ENCODE assay signal across 19 cellular contexts in the genomic region with DNA sequence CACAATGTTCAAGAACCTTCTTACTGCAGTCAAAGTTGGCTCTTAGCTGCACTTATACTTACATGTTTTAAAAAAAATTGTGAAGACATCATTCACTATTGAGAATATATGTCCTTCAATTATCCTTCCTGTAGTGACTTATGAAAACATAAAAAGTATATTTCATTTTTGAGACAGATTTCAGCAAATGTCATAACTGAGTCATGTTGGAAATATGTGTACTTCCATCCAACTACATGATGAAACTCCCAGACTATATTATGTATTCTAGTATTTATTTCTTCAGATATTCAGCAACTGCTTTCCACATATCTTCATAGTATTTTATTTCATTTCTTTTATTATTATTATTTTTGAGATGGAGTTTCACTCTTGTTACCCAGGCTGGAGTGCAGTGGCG.
DNase-seq lines count a peak whose midpoint lies in the region; ATAC-seq lines count a peak whose summit lies in the region.
"Had no signal": no experiment of that assay in that cellular context is flagged by ENCODE, and none has a peak within 500 bp of the region (broad histone marks: within the 10 kb centered on the region; RNA-seq: fewer than 3 reads in every experiment).

No MANE protein-coding gene starts in this region.

- no peaks in the 10 kb centered on the region for H3K9me3 ChIP-seq in right cardiac atrium (ENCODE audit: control insufficient read depth, low read length)

- ATAC-seq in right cardiac atrium, result no peak

- intact Hi-C loops in right cardiac atrium (cut with DNase I), result no loop called here

- no peaks in the 10 kb centered on the region for H3K4me1 ChIP-seq in right cardiac atrium (ENCODE audit: control insufficient read depth, insufficient read depth, low read length)

- no peaks in the 10 kb centered on the region for H3K27me3 ChIP-seq in right cardiac atrium (ENCODE audit: control insufficient read depth, insufficient read depth)

- H3K27ac ChIP-seq in right cardiac atrium (ENCODE audit: low read length), result no peak overlapping the region

- DNase-seq in A172 (ENCODE audit: low spot score) (peak; percentile 21), HS-5 (ENCODE audit: low read depth) (peak; percentile 47), amniotic epithelial cell (ENCODE audit: low read depth) (peak; percentile 74), fibroblast of the conjunctiva (ENCODE audit: low read depth) (peak; percentile 61), GF-D8 (lab: John Stamatoyannopoulos, UW) (no peak), ACHN (no peak), middle frontal gyrus (ENCODE audit: extremely low spot score, low spot score) (no peak), right cardiac atrium (no peak)
- DNase-seq: activated B cell treated with CpG ODN at 0.5 μM for 24 hours; activated naive CD8-positive, alpha-beta T cell treated with anti-CD3 and anti-CD28 coated beads, Interleukin-2, amount 10 ng/mL, durations not matched to agents 7 days and 5 days; caudate nucleus; CD4-positive, alpha-beta T cell; DMS79; left cardiac atrium; midbrain; NCI-H1930; retina; SHP77; stimulated activated naive CD4-positive, alpha-beta T cell had no signal

- H3K4me3 ChIP-seq in right cardiac atrium (ENCODE audit: low read length), result no peak overlapping the region

- in situ Hi-C loops in ACHN (cut with HindIII; ENCODE audit: low pct_ligation_motif_present, low pct_unique_long_range_greater_than_20kb, low sequenced_read_pairs), result no loop called here

- WGBS in right cardiac atrium, result 98% methylated on average over 1 of the region's 1 CpG

Comparison
In these comparisons a context has a peak if more than half of its experiments do, and no peak if none do; other contexts are left out.
1. DNase-seq: peak in A172 (single experiment), HS-5 (single experiment), amniotic epithelial cell (single experiment) and fibroblast of the conjunctiva (single experiment); none in GF-D8 (single experiment), ACHN (single experiment), middle frontal gyrus (single experiment) and right cardiac atrium (0 of 3).